Comparison of ENCODE assay signal across 8 cellular contexts in genomic region chr21:43645414-43645891, GRCh38. TPM values are rescaled to one million over a fixed set of nuclear protein-coding genes. Genes with fewer than 3 reads are reported as not detected.
DNase-seq lines count a peak whose midpoint lies in the region; ATAC-seq and TF ChIP-seq lines count a peak whose summit lies in the region.

No MANE protein-coding gene starts in this region.

- no peaks in the 10 kb centered on the region for H3K27me3 ChIP-seq in fibroblast of lung (ENCODE audit: control insufficient read depth, insufficient read depth, low read length)

- no peak overlapping the region for H3K27ac ChIP-seq in fibroblast of lung (ENCODE audit: insufficient read depth, low read length)

- H3K9me3 Mint-ChIP-seq in T-helper 1 cell treated with Interleukin-12 subunit alpha and Interleukin-12 subunit beta and Interleukin-4 antibody, amounts not matched to agents 30 μg/mL and 1 μg/mL, for 36 hours = no peaks in the 10 kb centered on the region
- H3K9me3 Mint-ChIP-seq in nephron progenitor cell = no peaks in the 10 kb centered on the region

- no peaks in the 10 kb centered on the region for H3K79me2 ChIP-seq in fibroblast of lung (ENCODE audit: control insufficient read depth, insufficient read depth, low read length)

- TF ChIP-seq CTCF in LNCAP (IDR thresholded peaks at IDR 0.05) (peak; percentile 47), fibroblast of lung (conservative IDR thresholded peaks at IDR 0.05 in 1 of 2, IDR thresholded peaks at IDR 0.05 in 1 of 2; ENCODE audit: low read depth in 1 of 2, low read length in 2 of 2) (peak; percentile 59 to 67), nephron progenitor cell (IDR thresholded peaks at IDR 0.05) (peak; percentile 35)

- H3K36me3 ChIP-seq in fibroblast of lung (ENCODE audit: control insufficient read depth, insufficient read depth, low read length) = no peaks in the 10 kb centered on the region

- no peaks in the 10 kb centered on the region for H4K20me1 ChIP-seq in fibroblast of lung (ENCODE audit: control insufficient read depth, extremely low read depth, insufficient read depth, low read length)

- no peaks in the 10 kb centered on the region for H3K9me3 ChIP-seq in fibroblast of lung (ENCODE audit: control insufficient read depth, insufficient read depth, low read depth, low read length)

- no peak overlapping the region for H2AFZ ChIP-seq in fibroblast of lung (ENCODE audit: low read length)

- peak overlapping the region; percentile 35 for H3K4me3 Mint-ChIP-seq in T-helper 1 cell treated with Interleukin-12 subunit alpha and Interleukin-12 subunit beta and Interleukin-4 antibody, amounts not matched to agents 30 μg/mL and 1 μg/mL, for 36 hours
- no peak overlapping the region for H3K4me3 Mint-ChIP-seq in nephron progenitor cell

- H3K27ac Mint-ChIP-seq in T-helper 1 cell treated with Interleukin-12 subunit alpha and Interleukin-12 subunit beta and Interleukin-4 antibody, amounts not matched to agents 30 μg/mL and 1 μg/mL, for 36 hours = no peak overlapping the region
- no peak overlapping the region for H3K27ac Mint-ChIP-seq in nephron progenitor cell

- H3K4me1 Mint-ChIP-seq in T-helper 1 cell treated with Interleukin-12 subunit alpha and Interleukin-12 subunit beta and Interleukin-4 antibody, amounts not matched to agents 30 μg/mL and 1 μg/mL, for 36 hours (ENCODE audit: low read depth) = peaks cover 23% of the 10 kb centered on the region
- H3K4me1 Mint-ChIP-seq in nephron progenitor cell = peaks cover 30% of the 10 kb centered on the region

- ATAC-seq in HG02623 (IDR thresholded peaks at IDR 0.05; ENCODE audit: unreplicated experiment) = no peak

- peak overlapping the region; percentile 48 for H3K4me2 ChIP-seq in fibroblast of lung (ENCODE audit: extremely low read depth, insufficient read depth, low read length)

- peaks cover 11% of the 10 kb centered on the region for H3K27me3 Mint-ChIP-seq in T-helper 1 cell treated with Interleukin-12 subunit alpha and Interleukin-12 subunit beta and Interleukin-4 antibody, amounts not matched to agents 30 μg/mL and 1 μg/mL, for 36 hours (ENCODE audit: low read depth)
- no peaks in the 10 kb centered on the region for H3K27me3 Mint-ChIP-seq in nephron progenitor cell (ENCODE audit: low read depth, poor library complexity)

- H3K4me3 ChIP-seq in fibroblast of lung (replicated peaks in 1 of 4; ENCODE audit: control extremely low read depth in 1 of 4, insufficient read depth in 1 of 4, low read depth in 3 of 4, low read length in 4 of 4) = no peak overlapping the region

- H3K4me1 ChIP-seq in fibroblast of lung (ENCODE audit: control insufficient read depth, extremely low read depth, insufficient read depth, low read length) = peaks cover 8% of the 10 kb centered on the region

- H3K36me3 Mint-ChIP-seq in T-helper 1 cell treated with Interleukin-12 subunit alpha and Interleukin-12 subunit beta and Interleukin-4 antibody, amounts not matched to agents 30 μg/mL and 1 μg/mL, for 36 hours (ENCODE audit: low read depth) = no peaks in the 10 kb centered on the region
- no peaks in the 10 kb centered on the region for H3K36me3 Mint-ChIP-seq in nephron progenitor cell (ENCODE audit: low read depth)

- DNase-seq in NCI-H345 (lab: John Stamatoyannopoulos, UW) (peak; percentile 32), NCI-H345 treated with DMSO at 0.1 percent for 48 hours (lab: John Stamatoyannopoulos, UW; ENCODE audit: unreplicated experiment) (no peak), fibroblast of lung (ENCODE audit: low read depth in 2 of 2) (peak; percentile 78 to 80), nephron progenitor cell (peak; percentile 26), NCI-H1048 (lab: John Stamatoyannopoulos, UW) (no peak)

- H3K9ac ChIP-seq in fibroblast of lung (ENCODE audit: insufficient read depth, low read length) = no peak overlapping the region

RNA-seq across cellular contexts. Expression of gene HSF2BP, which starts 13.8 kb away (rescaled TPM):
- total RNA-seq in fibroblast of lung = 1.2 and 1.8 TPM in 2 replicates
- polyA plus RNA-seq in fibroblast of lung = 0.60 and 0.70 TPM in 2 replicates
- 0.43 and 0.44 TPM in 2 replicates for polyA plus RNA-seq in fibroblast of lung (2012)
- 0.67 TPM in 1 of 2 replicates, not detected in the other for polyA minus RNA-seq in fibroblast of lung (ENCODE audit: low replicate concordance)

RNA-seq across cellular contexts. Expression of gene RRP1B, which starts 13.9 kb away (rescaled TPM):
- 16.9 and 20.3 TPM in 2 replicates for total RNA-seq in fibroblast of lung
- 11.7 and 17.7 TPM in 2 replicates for polyA plus RNA-seq in fibroblast of lung
- polyA plus RNA-seq in fibroblast of lung (2012) = 12.0 and 17.3 TPM in 2 replicates
- polyA minus RNA-seq in fibroblast of lung (ENCODE audit: low replicate concordance) = 11.5 and 20.2 TPM in 2 replicates

Comparison
In these comparisons a context has a peak if more than half of its experiments do, and no peak if none do; other contexts are left out.
1. DNase-seq: peak in NCI-H345 (single experiment), fibroblast of lung (2 of 2) and nephron progenitor cell (single experiment); none in NCI-H345 treated with DMSO at 0.1 percent for 48 hours (single experiment) and NCI-H1048 (single experiment).
2. Peak in every context shown above with its lines, with median percentiles within 50 percentile points of each other: CTCF ChIP-seq.